Comparison of ENCODE assay signal across 16 cellular contexts in genomic region chr14:59451849-59452248, GRCh38. TPM values are rescaled to one million over a fixed set of nuclear protein-coding genes. Genes with fewer than 3 reads are reported as not detected.
A peak's percentile ranks its signal among the peaks of the same experiment; 100 is the strongest.
DNase-seq lines count a peak whose midpoint lies in the region; ATAC-seq and TF ChIP-seq lines count a peak whose summit lies in the region.
"Had no signal": no experiment of that assay in that cellular context is flagged by ENCODE, and none has a peak within 500 bp of the region (broad histone marks: within the 10 kb centered on the region; RNA-seq: fewer than 3 reads in every experiment).

No MANE protein-coding gene starts in this region.

- no peaks in the 10 kb centered on the region for H3F3A ChIP-seq in PC-3 (ENCODE audit: low read length, unreplicated experiment)

- dilution Hi-C loops in IMR-90 (cut with HindIII; ENCODE audit: low sequenced_read_pairs, unreplicated experiment) = no loop called here

- no peak overlapping the region for H4K91ac ChIP-seq in IMR-90 (ENCODE audit: insufficient read depth, low read depth, low read length)

- H2AFZ ChIP-seq in IMR-90 (replicated peaks; ENCODE audit: low read length, poor library complexity) = no peak overlapping the region
- no peak overlapping the region for H2AFZ ChIP-seq in PC-3 (ENCODE audit: low read length)

- POLR2A ChIA-PET in IMR-90 (lab: Charles Lee; ENCODE audit: unreplicated experiment) (no interaction called here), PC-3 (lab: Charles Lee; ENCODE audit: unreplicated experiment) (no interaction called here)

- in situ Hi-C loops in IMR-90 (cut with MboI; ENCODE audit: low sequenced_read_pairs) = loop anchor here (25.0 kb wide), 2 partner anchors 815 to 965 kb away; partner anchors contain the start of gene DACT1

- no peak overlapping the region for H3K56ac ChIP-seq in IMR-90 (ENCODE audit: extremely low read depth, insufficient read depth, low read length)

- no TSS peak for BruUV-seq in IMR-90 (replicated peaks; lab: Mats Ljungman, UMichigan)
- no TSS peak for BruUV-seq in PC-3 (replicated peaks; lab: Mats Ljungman, UMichigan)

- H3K14ac ChIP-seq in IMR-90 (replicated peaks; ENCODE audit: low read depth, low read length) = no peak overlapping the region

- TF ChIP-seq CTCF in IMR-90 (conservative IDR thresholded peaks at IDR 0.05; ENCODE audit: low read depth, low read length) = no peak
- TF ChIP-seq CTCF in PC-3 (conservative IDR thresholded peaks at IDR 0.05; ENCODE audit: low read depth, low read length) = no peak

- no peak overlapping the region for H2BK120ac ChIP-seq in IMR-90 (ENCODE audit: low read depth, low read length)

- no peak overlapping the region for H2BK15ac ChIP-seq in IMR-90 (ENCODE audit: low read depth, low read length)

- CTCF ChIA-PET in IMR-90 (lab: Yijun Ruan, JAX) = no interaction called here
- CTCF ChIA-PET in PC-3 (lab: Charles Lee) = interaction anchor here (0.7 kb wide), 1 partner anchor 32 kb away, joined by 6 read pairs; the partner anchor contains the start of genes JKAMP and L3HYPDH

- TF ChIP-seq POLR2A in IMR-90 (IDR thresholded peaks at IDR 0.05; ENCODE audit: low read depth, low read length) = no peak

- DNase-seq in HCEC 1CT = peak; percentile 23
- peak; percentile 49 for DNase-seq in IMR-90
- no peak for DNase-seq in PC-3
- no peak for DNase-seq in stimulated activated naive CD8-positive, alpha-beta T cell treated with anti-CD3 and anti-CD28 coated beads, Interleukin-15, Interleukin-2, amounts not matched to agents 100 U/mL and 50 U/mL, for 24 hours
- DNase-seq: 8988T; AML-193; Caco-2; Calu3; CD4-positive, alpha-beta T cell; CD8-positive, alpha-beta T cell; DMS79 treated with DMSO at 0.1 percent for 48 hours; GF-D8 had no signal

- H3K4me2 ChIP-seq in IMR-90 (ENCODE audit: low read depth, low read length) (no peak overlapping the region), PC-3 (ENCODE audit: low read length) (no peak overlapping the region)
- H3K4me2 ChIP-seq: BLaER1 treated with 17β-estradiol and CSF1 and Interleukin-3, amounts not matched to agents 10 nM and 100 nM had no signal

- H4K8ac ChIP-seq in IMR-90 (ENCODE audit: low read depth in 2 of 2, low read length in 2 of 2) = no peak overlapping the region

- no peak overlapping the region for H3K4ac ChIP-seq in IMR-90 (ENCODE audit: low read depth, low read length)

- no peak overlapping the region for H2BK5ac ChIP-seq in IMR-90 (ENCODE audit: low read depth, low read length, poor library complexity, severe bottlenecking)

- no peaks in the 10 kb centered on the region for H3K79me2 ChIP-seq in PC-3 (ENCODE audit: low read length)

- H3K9me2 ChIP-seq in PC-3 (replicated peaks; ENCODE audit: low read length) = no peaks in the 10 kb centered on the region

- H3K79me1 ChIP-seq in IMR-90 (ENCODE audit: low read depth in 1 of 2, low read length in 2 of 2) = peaks cover 12 to 13% of the 10 kb centered on the region in 2 experiments; a peak in 3 of 4 replicates

- H2BK20ac ChIP-seq in IMR-90 (ENCODE audit: low read depth, low read length) = no peak overlapping the region

- ATAC-seq in IMR-90 (ENCODE audit: low read depth) (no peak), PC-3 (peak; percentile 29), GM18858 (IDR thresholded peaks at IDR 0.05; ENCODE audit: unreplicated experiment) (no peak), GM21447 (IDR thresholded peaks at IDR 0.05; ENCODE audit: unreplicated experiment) (no peak)
- ATAC-seq in stimulated activated naive CD8-positive, alpha-beta T cell treated with anti-CD3 and anti-CD28 coated beads, Interleukin-15, Interleukin-2, amounts not matched to agents 100 U/mL and 50 U/mL, for 24 hours = no peak
- ATAC-seq: CD8-positive, alpha-beta T cell had no signal

- no peak overlapping the region for H4K5ac ChIP-seq in IMR-90 (ENCODE audit: low read depth, low read length)

- intact Hi-C loops in IMR-90 (cut with micrococcal nuclease) (loop anchor here (1.0 kb wide), 1 partner anchor 293 kb away; no protein-coding TSS in a partner anchor), PC-3 (cut with micrococcal nuclease) (no loop called here)

- H2AK5ac ChIP-seq in IMR-90 (ENCODE audit: low read depth, low read length) = no peak overlapping the region

- H3K4me1 ChIP-seq in IMR-90 (ENCODE audit: control insufficient read depth, insufficient read depth, low read length) (peaks cover 10% of the 10 kb centered on the region), PC-3 (ENCODE audit: insufficient read depth, low read length) (peaks cover 10% of the 10 kb centered on the region)
- H3K4me1 ChIP-seq: BLaER1 treated with 17β-estradiol and CSF1 and Interleukin-3, amounts not matched to agents 10 nM and 100 nM; Caco-2 had no signal

- H3K27ac ChIP-seq in IMR-90 (ENCODE audit: insufficient read depth, low read length) = no peak overlapping the region
- no peak overlapping the region for H3K27ac ChIP-seq in PC-3 (ENCODE audit: low read length)
- H3K27ac ChIP-seq: BLaER1 treated with 17β-estradiol and CSF1 and Interleukin-3, amounts not matched to agents 10 nM and 100 nM; C4-2B had no signal

- no CpG with 5 or more reads among the region's 1 CpG for whole genome bisulfite sequencing in IMR-90 (ENCODE audit: extremely low coverage in 2 of 2, insufficient read length in 1 of 2), 2 experiments

- H3K36me3 ChIP-seq in IMR-90 (ENCODE audit: control insufficient read depth, insufficient read depth, low read length) (peaks cover 9% of the 10 kb centered on the region; the same call in 1 of the 2 replicates), PC-3 (ENCODE audit: low read depth, low read length) (0 out of 2 replicates have a peak, but pooled peaks cover 13% of the 10 kb centered on the region)

- H3K18ac ChIP-seq in IMR-90 (ENCODE audit: low read depth, low read length) = no peak overlapping the region

- peaks cover 4% of the 10 kb centered on the region; the same call in 1 of the 2 replicates for H3K9me1 ChIP-seq in IMR-90 (ENCODE audit: insufficient read depth, low read length)

- H3K9me3 ChIP-seq in IMR-90 (ENCODE audit: control insufficient read depth, insufficient read depth, low read length) (no peaks in the 10 kb centered on the region), PC-3 (ENCODE audit: low read length) (no peaks in the 10 kb centered on the region)
- H3K9me3 ChIP-seq: BLaER1 treated with 17β-estradiol and CSF1 and Interleukin-3, amounts not matched to agents 10 nM and 100 nM; Caco-2 had no signal

- no peak overlapping the region for H3K4me3 ChIP-seq in IMR-90 (ENCODE audit: insufficient read depth, low read depth, low read length)
- no peak overlapping the region for H3K4me3 ChIP-seq in PC-3 (ENCODE audit: low read length)
- H3K4me3 ChIP-seq: BLaER1 treated with 17β-estradiol and CSF1 and Interleukin-3, amounts not matched to agents 10 nM and 100 nM had no signal

- H4K20me1 ChIP-seq in IMR-90 (ENCODE audit: insufficient read depth, low read length) (peaks cover 3% of the 10 kb centered on the region; the same call in 1 of the 2 replicates), PC-3 (ENCODE audit: low read length) (no peaks in the 10 kb centered on the region)
- H4K20me1 ChIP-seq: BLaER1 treated with 17β-estradiol and CSF1 and Interleukin-3, amounts not matched to agents 10 nM and 100 nM had no signal

- H2AK9ac ChIP-seq in IMR-90 (replicated peaks; ENCODE audit: low read depth, low read length, poor library complexity) = no peak overlapping the region

- no peaks in the 10 kb centered on the region for H3K27me3 ChIP-seq in IMR-90 (ENCODE audit: control insufficient read depth, insufficient read depth, low read length)
- no peaks in the 10 kb centered on the region for H3K27me3 ChIP-seq in PC-3 (ENCODE audit: low read length)
- H3K27me3 ChIP-seq: BLaER1 treated with 17β-estradiol and CSF1 and Interleukin-3, amounts not matched to agents 10 nM and 100 nM had no signal

- no peak overlapping the region for H3K23ac ChIP-seq in IMR-90 (ENCODE audit: low read depth, low read length)

- H3K9ac ChIP-seq in IMR-90 (ENCODE audit: low read depth, low read length) = no peak overlapping the region
- H3K9ac ChIP-seq in PC-3 (ENCODE audit: low read length) = no peak overlapping the region
- H3K9ac ChIP-seq: BLaER1 treated with 17β-estradiol and CSF1 and Interleukin-3, amounts not matched to agents 10 nM and 100 nM had no signal

- TF ChIP-seq RAD21 in IMR-90 (IDR thresholded peaks at IDR 0.05; ENCODE audit: low read length) = no peak

TF ChIP-seq in IMR-90, 13 proteins besides CTCF, POLR2A, EP300 and RAD21:
- TF ChIP-seq CEBPB (IDR thresholded peaks at IDR 0.05; ENCODE audit: low read depth, low read length) (peak; percentile 60; the same call in 1 of the 2 replicates), FOS (IDR thresholded peaks at IDR 0.05; ENCODE audit: low read depth, low read length) (no peak), BHLHE40 (IDR thresholded peaks at IDR 0.05; ENCODE audit: low read depth, low read length) (no peak), MAZ (IDR thresholded peaks at IDR 0.05; ENCODE audit: borderline replicate concordance, low read depth, low read length) (no peak)

RNA-seq across cellular contexts. Expression of gene GPR135, which starts 13.3 kb away (rescaled TPM):
- 1.3 and 1.7 TPM in 2 replicates for total RNA-seq in IMR-90 (2012; rRNA removed)
- 1.9 and 2.4 TPM in 2 replicates for polyA plus RNA-seq in IMR-90 (2012; rRNA removed)
- polyA plus RNA-seq in IMR-90 (2012; cell fraction: cytosol; rRNA removed) = 0.17 and 1.6 TPM in 2 replicates
- 18.5 and 37.9 TPM in 2 replicates for polyA plus RNA-seq in IMR-90 (2012; cell fraction: nucleus; rRNA removed; ENCODE audit: low replicate concordance)
- total RNA-seq in PC-3 (2014; rRNA removed) = 6.7 and 10.3 TPM in 2 replicates

RNA-seq across cellular contexts. Expression of gene L3HYPDH, which starts 32.4 kb away (rescaled TPM):
- total RNA-seq in IMR-90 (2012; rRNA removed) (40.9 and 54.7 TPM in 2 replicates), PC-3 (2014; rRNA removed) (108 and 117 TPM in 2 replicates)
- polyA plus RNA-seq in IMR-90 (2012; rRNA removed) = 45.3 and 49.1 TPM in 2 replicates
- 13.5 and 29.2 TPM in 2 replicates for polyA plus RNA-seq in IMR-90 (2012; cell fraction: cytosol; rRNA removed)
- 181 and 246 TPM in 2 replicates for polyA plus RNA-seq in IMR-90 (2012; cell fraction: nucleus; rRNA removed; ENCODE audit: low replicate concordance)

RNA-seq across cellular contexts. Expression of gene JKAMP, which starts 32.5 kb away (rescaled TPM):
- 62.2 and 124 TPM in 2 replicates for total RNA-seq in IMR-90 (2012; rRNA removed)
- polyA plus RNA-seq in IMR-90 (2012; rRNA removed) = 90.1 and 101 TPM in 2 replicates
- 16.5 and 17.9 TPM in 2 replicates for polyA plus RNA-seq in IMR-90 (2012; cell fraction: cytosol; rRNA removed)
- 35.2 and 151 TPM in 2 replicates for polyA plus RNA-seq in IMR-90 (2012; cell fraction: nucleus; rRNA removed; ENCODE audit: low replicate concordance)
- total RNA-seq in PC-3 (2014; rRNA removed) = 130 and 147 TPM in 2 replicates

Comparison
In these comparisons a context has a peak if more than half of its experiments do, and no peak if none do; other contexts are left out.
1. DNase-seq: peak in HCEC 1CT (single experiment) and IMR-90 (single experiment); none in PC-3 (single experiment) and stimulated activated naive CD8-positive, alpha-beta T cell treated with anti-CD3 and anti-CD28 coated beads, Interleukin-15, Interleukin-2, amounts not matched to agents 100 U/mL and 50 U/mL, for 24 hours (single experiment).